ENCODE assay signal across 1 cellular context in the genomic region with DNA sequence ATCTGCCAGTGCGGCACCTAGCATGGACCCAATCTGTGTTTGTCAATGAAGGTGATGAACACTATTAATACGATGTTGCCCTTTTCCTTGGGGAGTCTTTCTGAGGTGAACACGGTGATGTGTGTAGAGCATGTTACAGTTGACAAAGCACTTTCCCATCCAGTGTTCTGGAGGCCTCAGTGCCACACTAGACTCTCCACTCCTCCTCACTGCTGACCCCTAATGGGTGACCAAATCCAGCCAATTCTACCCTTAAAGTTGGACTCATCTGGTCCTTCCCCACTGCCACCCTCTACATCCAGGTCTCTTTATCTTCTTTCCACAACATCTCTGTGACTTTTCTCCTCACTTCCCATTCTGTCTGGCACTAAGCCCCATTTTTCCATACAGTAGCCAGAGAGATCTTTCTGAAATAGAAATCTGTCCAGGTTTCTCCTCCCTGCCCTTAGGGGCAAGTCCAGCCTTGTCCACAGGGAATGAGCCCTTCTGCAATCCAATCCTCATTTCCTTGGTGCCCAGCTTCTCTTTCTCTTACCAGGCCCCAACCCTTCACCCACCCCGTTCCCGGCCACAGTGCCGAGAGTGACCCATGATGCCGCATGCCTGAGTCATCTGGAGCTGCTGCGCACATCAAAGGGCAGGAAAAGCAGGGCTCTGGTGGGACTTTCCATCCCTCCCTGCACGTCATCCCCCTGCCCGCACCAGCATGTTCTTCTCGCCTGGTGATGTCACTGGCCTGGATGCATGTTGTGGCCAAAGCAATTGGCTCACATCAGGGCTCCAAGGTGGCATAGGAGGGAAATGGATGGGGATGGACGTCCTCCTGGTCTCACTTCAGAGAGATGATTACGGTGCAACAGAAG.
TF ChIP-seq lines count a peak whose summit lies in the region.

No MANE protein-coding gene starts in this region.

TF ChIP-seq in endothelial cell of umbilical vein, 7 proteins besides CTCF, POLR2A, EP300 and RAD21 (continued from another document):
- TF ChIP-seq JUN (IDR thresholded peaks at IDR 0.05; ENCODE audit: borderline replicate concordance, insufficient read depth, insufficient read length, low read depth): no peak
